Comparison of ENCODE assay signal across 1 cellular context in the genomic region with DNA sequence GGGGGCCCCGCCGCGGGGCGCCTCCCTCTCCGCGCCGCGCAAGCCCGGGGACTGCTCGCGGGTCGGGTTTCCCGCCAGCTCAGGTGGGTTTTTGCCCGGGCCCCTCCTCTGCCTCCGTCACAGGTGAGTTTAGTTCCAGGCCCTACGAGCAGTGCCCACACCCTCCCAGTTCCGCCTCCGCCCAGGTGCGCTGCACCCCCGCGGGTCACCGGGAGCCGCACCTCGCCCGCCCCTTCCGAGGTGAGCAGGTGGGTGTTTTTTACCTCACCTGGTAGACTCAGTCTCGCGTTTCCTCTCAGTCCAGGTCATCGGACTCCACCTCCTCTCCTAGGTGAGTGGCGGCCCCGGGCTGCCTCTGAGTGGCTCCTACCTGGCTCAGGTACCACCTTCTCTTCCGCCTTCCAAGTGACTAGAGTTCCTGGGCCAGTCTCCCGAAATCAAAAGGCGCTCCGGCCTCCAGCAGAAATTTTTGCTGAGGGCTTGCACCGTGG.
TF ChIP-seq lines count a peak whose summit lies in the region.

A gene with protein sequence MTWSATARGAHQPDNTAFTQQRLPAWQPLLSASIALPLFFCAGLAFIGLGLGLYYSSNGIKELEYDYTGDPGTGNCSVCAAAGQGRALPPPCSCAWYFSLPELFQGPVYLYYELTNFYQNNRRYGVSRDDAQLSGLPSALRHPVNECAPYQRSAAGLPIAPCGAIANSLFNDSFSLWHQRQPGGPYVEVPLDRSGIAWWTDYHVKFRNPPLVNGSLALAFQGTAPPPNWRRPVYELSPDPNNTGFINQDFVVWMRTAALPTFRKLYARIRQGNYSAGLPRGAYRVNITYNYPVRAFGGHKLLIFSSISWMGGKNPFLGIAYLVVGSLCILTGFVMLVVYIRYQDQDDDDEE (minus strand): TSS at position 153 of the 491 bp plus-strand sequence. CDS start 191 bp downstream, outside the sequence.

TF ChIP-seq in WTC11, 78 proteins besides CTCF, POLR2A, EP300 and RAD21 (continued from another document):
- TF ChIP-seq, protein P1, sequence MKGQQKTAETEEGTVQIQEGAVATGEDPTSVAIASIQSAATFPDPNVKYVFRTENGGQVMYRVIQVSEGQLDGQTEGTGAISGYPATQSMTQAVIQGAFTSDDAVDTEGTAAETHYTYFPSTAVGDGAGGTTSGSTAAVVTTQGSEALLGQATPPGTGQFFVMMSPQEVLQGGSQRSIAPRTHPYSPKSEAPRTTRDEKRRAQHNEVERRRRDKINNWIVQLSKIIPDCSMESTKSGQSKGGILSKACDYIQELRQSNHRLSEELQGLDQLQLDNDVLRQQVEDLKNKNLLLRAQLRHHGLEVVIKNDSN (CRISPR knock-in tag; IDR thresholded peaks at IDR 0.05): 0 out of 2 replicates have a peak, but pooled peaks have one; percentile 6
- 0 out of 2 replicates have a peak, but pooled peaks have one; percentile 17 for TF ChIP-seq TEAD1 (CRISPR knock-in tag; IDR thresholded peaks at IDR 0.05)
- TF ChIP-seq, protein P2, sequence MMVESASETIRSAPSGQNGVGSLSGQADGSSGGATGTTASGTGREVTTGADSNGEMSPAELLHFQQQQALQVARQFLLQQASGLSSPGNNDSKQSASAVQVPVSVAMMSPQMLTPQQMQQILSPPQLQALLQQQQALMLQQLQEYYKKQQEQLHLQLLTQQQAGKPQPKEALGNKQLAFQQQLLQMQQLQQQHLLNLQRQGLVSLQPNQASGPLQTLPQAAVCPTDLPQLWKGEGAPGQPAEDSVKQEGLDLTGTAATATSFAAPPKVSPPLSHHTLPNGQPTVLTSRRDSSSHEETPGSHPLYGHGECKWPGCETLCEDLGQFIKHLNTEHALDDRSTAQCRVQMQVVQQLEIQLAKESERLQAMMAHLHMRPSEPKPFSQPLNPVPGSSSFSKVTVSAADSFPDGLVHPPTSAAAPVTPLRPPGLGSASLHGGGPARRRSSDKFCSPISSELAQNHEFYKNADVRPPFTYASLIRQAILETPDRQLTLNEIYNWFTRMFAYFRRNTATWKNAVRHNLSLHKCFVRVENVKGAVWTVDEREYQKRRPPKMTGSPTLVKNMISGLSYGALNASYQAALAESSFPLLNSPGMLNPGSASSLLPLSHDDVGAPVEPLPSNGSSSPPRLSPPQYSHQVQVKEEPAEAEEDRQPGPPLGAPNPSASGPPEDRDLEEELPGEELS (CRISPR knock-in tag; IDR thresholded peaks at IDR 0.05): no peak
